8 cellular contexts compared by ENCODE assay signal in the genomic region with DNA sequence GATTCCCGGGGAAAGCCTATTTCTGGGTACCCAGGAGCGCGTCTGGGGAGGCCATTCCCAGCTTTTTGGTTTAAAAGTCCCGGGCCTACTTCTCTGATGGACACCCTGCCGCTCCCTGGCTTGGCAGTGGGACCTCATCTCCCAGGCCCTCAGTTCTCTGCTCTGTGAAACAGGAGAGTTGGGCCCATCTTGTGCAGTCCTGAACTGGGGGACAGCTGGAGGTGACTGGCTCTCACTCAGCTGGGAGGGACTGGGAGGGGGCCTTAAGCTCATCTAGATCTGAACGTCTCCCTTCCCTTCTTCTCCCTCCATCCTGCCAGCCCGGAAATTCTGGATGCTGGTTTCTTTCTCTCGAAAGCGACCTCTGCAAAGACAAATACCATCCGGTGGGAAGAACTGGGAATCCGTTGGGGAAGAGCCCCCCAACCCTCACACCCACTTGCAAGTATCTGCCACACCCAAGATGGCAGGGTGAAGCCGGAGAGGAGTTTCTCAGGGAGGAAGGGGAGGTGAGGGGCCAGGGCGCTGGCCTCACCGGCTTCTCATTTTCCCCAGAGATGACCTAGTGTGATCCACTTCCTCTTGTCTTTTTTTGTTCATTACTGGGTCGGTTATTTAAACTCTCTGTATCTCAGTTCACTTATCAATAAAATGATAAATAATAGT. TPM values are rescaled to one million over a fixed set of nuclear protein-coding genes. Genes with fewer than 3 reads are reported as not detected.
DNase-seq lines count a peak whose midpoint lies in the region; ATAC-seq and TF ChIP-seq lines count a peak whose summit lies in the region.

No MANE protein-coding gene starts in this region.

- TF ChIP-seq CTCF in cardiac fibroblast (IDR thresholded peaks at IDR 0.05; ENCODE audit: low read depth, low read length) = no peak
- no peak for TF ChIP-seq CTCF in upper lobe of right lung (IDR thresholded peaks at IDR 0.05)

- intact Hi-C loops in upper lobe of right lung (cut with DNase I) = no loop called here

- no peak for DNase-seq in activated naive CD4-positive, alpha-beta T cell treated with anti-CD3 and anti-CD28 coated beads, Interleukin-2, amount 10 ng/mL, durations not matched to agents 7 days and 5 days
- no peak for DNase-seq in activated naive CD4-positive, alpha-beta T cell treated with anti-CD3 and anti-CD28 coated beads, Interleukin-2, amount 50 U/mL, for 72 hours (ENCODE audit: low spot score in 2 of 2)
- DNase-seq in cardiac fibroblast (ENCODE audit: low read depth in 2 of 2) (no peak), upper lobe of right lung (no peak), COLO668 (lab: John Stamatoyannopoulos, UW; ENCODE audit: unreplicated experiment) (no peak), GF-D8 (lab: John Stamatoyannopoulos, UW) (no peak), NCI-H1694 treated with DMSO at 0.1 percent for 48 hours (lab: John Stamatoyannopoulos, UW) (no peak)

- peak overlapping the region; percentile 70 for H3K4me3 Mint-ChIP-seq in activated naive CD4-positive, alpha-beta T cell treated with anti-CD3 and anti-CD28 coated beads, Interleukin-2, amount 10 ng/mL, durations not matched to agents 7 days and 5 days

- H3K4me1 Mint-ChIP-seq in activated naive CD4-positive, alpha-beta T cell treated with anti-CD3 and anti-CD28 coated beads, Interleukin-2, amount 10 ng/mL, durations not matched to agents 7 days and 5 days = peaks cover 26% of the 10 kb centered on the region

- H3K27ac Mint-ChIP-seq in activated naive CD4-positive, alpha-beta T cell treated with anti-CD3 and anti-CD28 coated beads, Interleukin-2, amount 10 ng/mL, durations not matched to agents 7 days and 5 days = no peak overlapping the region
- no peak overlapping the region for H3K27ac Mint-ChIP-seq in activated naive CD4-positive, alpha-beta T cell treated with anti-CD3 and anti-CD28 coated beads, Interleukin-2, amount 50 U/mL, for 72 hours

- CTCF ChIA-PET in activated naive CD4-positive, alpha-beta T cell treated with anti-CD3 and anti-CD28 coated beads, Interleukin-2, amount 10 ng/mL, durations not matched to agents 7 days and 5 days (lab: Charles Lee) = no interaction called here

- peaks cover 80% of the 10 kb centered on the region for H3K27me3 Mint-ChIP-seq in activated naive CD4-positive, alpha-beta T cell treated with anti-CD3 and anti-CD28 coated beads, Interleukin-2, amount 10 ng/mL, durations not matched to agents 7 days and 5 days

- H3K4me1 ChIP-seq in mononuclear cell (ENCODE audit: insufficient read depth, low read length) (peaks cover 75% of the 10 kb centered on the region), upper lobe of right lung (peaks cover 48% of the 10 kb centered on the region)

- peak overlapping the region; percentile 94 for H3K27ac ChIP-seq in upper lobe of right lung

- H3K27me3 ChIP-seq in mononuclear cell (ENCODE audit: insufficient read depth, low read length) = no peaks in the 10 kb centered on the region
- H3K27me3 ChIP-seq in upper lobe of right lung = no peaks in the 10 kb centered on the region

- no peaks in the 10 kb centered on the region for H3K36me3 Mint-ChIP-seq in activated naive CD4-positive, alpha-beta T cell treated with anti-CD3 and anti-CD28 coated beads, Interleukin-2, amount 10 ng/mL, durations not matched to agents 7 days and 5 days
- peaks cover 0 to 5% of the 10 kb centered on the region in 2 donors for H3K36me3 Mint-ChIP-seq in activated naive CD4-positive, alpha-beta T cell treated with anti-CD3 and anti-CD28 coated beads, Interleukin-2, amount 50 U/mL, for 72 hours

- no peaks in the 10 kb centered on the region for H3K9me3 Mint-ChIP-seq in activated naive CD4-positive, alpha-beta T cell treated with anti-CD3 and anti-CD28 coated beads, Interleukin-2, amount 10 ng/mL, durations not matched to agents 7 days and 5 days
- no peaks in the 10 kb centered on the region for H3K9me3 Mint-ChIP-seq in activated naive CD4-positive, alpha-beta T cell treated with anti-CD3 and anti-CD28 coated beads, Interleukin-2, amount 50 U/mL, for 72 hours

- peak overlapping the region; percentile 70 to 76 for H3K4me3 ChIP-seq in cardiac fibroblast (replicated peaks in 1 of 2; ENCODE audit: low read depth in 2 of 2, low read length in 2 of 2)
- peak overlapping the region; percentile 82 for H3K4me3 ChIP-seq in mononuclear cell (ENCODE audit: low read length)
- H3K4me3 ChIP-seq in upper lobe of right lung = peak overlapping the region; percentile 81

- H3K36me3 ChIP-seq in upper lobe of right lung = no peaks in the 10 kb centered on the region

- H3K9me3 ChIP-seq in mononuclear cell (ENCODE audit: low read depth, low read length) (no peaks in the 10 kb centered on the region), upper lobe of right lung (no peaks in the 10 kb centered on the region)

- ATAC-seq in activated naive CD4-positive, alpha-beta T cell treated with anti-CD3 and anti-CD28 coated beads, Interleukin-2, amount 50 U/mL, for 72 hours = no peak
- no peak for ATAC-seq in upper lobe of right lung

RNA-seq across cellular contexts. Expression of a gene that starts 1.4 kb away (rescaled TPM):
- 10 to 100 TPM; 21.1 to 27.9 TPM for total RNA-seq in activated naive CD4-positive, alpha-beta T cell treated with anti-CD3 and anti-CD28 coated beads, Interleukin-2, amount 50 U/mL, for 72 hours
- total RNA-seq in mononuclear cell (48.8 TPM), upper lobe of right lung (56.0 TPM)
